13 cellular contexts compared by ENCODE assay signal in the genomic region with DNA sequence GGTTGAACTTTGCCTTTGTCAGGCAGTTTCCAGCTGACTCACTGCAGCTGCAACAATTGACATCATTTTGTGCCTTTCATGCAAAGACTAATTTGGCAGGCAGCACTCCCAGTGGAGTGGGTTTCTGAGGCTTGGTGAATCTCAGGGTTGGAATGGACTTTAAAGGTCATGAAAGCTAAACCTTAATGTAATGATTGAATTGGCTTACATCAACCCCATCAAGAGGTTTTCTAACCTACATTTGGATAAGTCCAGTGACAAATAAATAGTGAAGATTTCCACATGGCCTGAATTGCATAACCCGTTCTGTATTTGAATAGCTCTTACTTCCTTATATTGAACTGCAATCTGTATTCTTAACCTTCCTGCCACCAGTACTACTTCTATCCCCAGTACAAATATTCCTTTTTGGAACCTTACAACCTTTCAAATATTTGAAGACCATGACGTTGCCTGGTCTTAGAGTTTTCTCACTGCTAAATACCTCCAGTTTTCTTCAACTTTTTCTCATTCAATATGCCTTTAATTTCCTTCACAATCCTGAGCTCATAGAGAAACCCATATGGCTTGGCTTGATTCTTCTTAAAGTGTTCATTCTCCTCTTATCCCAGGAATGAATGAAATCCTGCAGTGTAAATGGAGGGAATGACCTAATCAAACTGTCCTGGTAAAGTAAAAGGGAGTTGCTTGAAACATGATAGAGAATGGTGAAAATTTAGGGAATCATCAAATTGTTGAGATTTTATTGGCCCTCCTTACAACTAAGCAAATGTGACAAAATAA.
A peak's percentile ranks its signal among the peaks of the same experiment; 100 is the strongest.
DNase-seq lines count a peak whose midpoint lies in the region; ATAC-seq and TF ChIP-seq lines count a peak whose summit lies in the region.
"Had no signal": no experiment of that assay in that cellular context is flagged by ENCODE, and none has a peak within 500 bp of the region (broad histone marks: within the 10 kb centered on the region; RNA-seq: fewer than 3 reads in every experiment).

No MANE protein-coding gene starts in this region.

- H2BK120ac ChIP-seq in neuronal stem cell (ENCODE audit: low read depth, low read length), result no peak overlapping the region

- H2BK15ac ChIP-seq in neuronal stem cell (ENCODE audit: low read length), result no peak overlapping the region

- no peak overlapping the region for H3K4ac ChIP-seq in neuronal stem cell (ENCODE audit: low read length)

- ATAC-seq in GM21529 (IDR thresholded peaks at IDR 0.05; ENCODE audit: unreplicated experiment) (no peak), HG03196 (IDR thresholded peaks at IDR 0.05; ENCODE audit: unreplicated experiment) (no peak)
- ATAC-seq: effector memory CD8-positive, alpha-beta T cell; stimulated activated effector memory CD8-positive, alpha-beta T cell treated with anti-CD3 and anti-CD28 coated beads, Interleukin-12 subunit alpha, Interleukin-12 subunit beta, amount 100 ng/mL, for 72 hours had no signal

- no peak overlapping the region for H3K9ac ChIP-seq in neuronal stem cell (ENCODE audit: low read depth, low read length, poor library complexity)

- no peaks in the 10 kb centered on the region for H3K79me1 ChIP-seq in neuronal stem cell (ENCODE audit: low read depth, low read length)

- H3K14ac ChIP-seq in neuronal stem cell (ENCODE audit: low read length), result no peak overlapping the region

- no peak for TF ChIP-seq CTCF in fibroblast of pulmonary artery (IDR thresholded peaks at IDR 0.05; ENCODE audit: low read length, missing control alignments)

- H3K4me2 ChIP-seq in neuronal stem cell (ENCODE audit: insufficient read depth, low read length, poor library complexity, severe bottlenecking), result no peak overlapping the region

- no peak overlapping the region for H3K27ac ChIP-seq in neuronal stem cell (replicated peaks; ENCODE audit: low read length)
- H3K27ac ChIP-seq: neutrophil had no signal

- no peak overlapping the region for H3K23ac ChIP-seq in neuronal stem cell (ENCODE audit: low read depth, low read length, poor library complexity)

- peaks cover 1 to 7% of the 10 kb centered on the region in 2 donors for H3K4me1 ChIP-seq in neuronal stem cell (ENCODE audit: control insufficient read depth in 2 of 2, insufficient read depth in 1 of 2, low read depth in 1 of 2, low read length in 2 of 2)

- H2BK5ac ChIP-seq in neuronal stem cell (ENCODE audit: low read length), result no peak overlapping the region

- H3K9me3 ChIP-seq in neuronal stem cell (replicated peaks in 1 of 2; ENCODE audit: control insufficient read depth in 2 of 2, insufficient read depth in 1 of 2, low read depth in 1 of 2, low read length in 2 of 2), result no peaks in the 10 kb centered on the region
- H3K9me3 ChIP-seq: neutrophil had no signal

- no peaks in the 10 kb centered on the region for H3K27me3 ChIP-seq in neuronal stem cell (ENCODE audit: control insufficient read depth in 3 of 3, insufficient read depth in 3 of 3, low read depth in 1 of 3, low read length in 3 of 3)
- H3K27me3 ChIP-seq: neutrophil had no signal

- H2AK5ac ChIP-seq in neuronal stem cell (ENCODE audit: low read depth, low read length), result no peak overlapping the region

- WGBS in neuronal stem cell (ENCODE audit: extremely low coverage in 2 of 2, insufficient read length in 2 of 2, insufficient replicate concordance in 1 of 2), 2 donors, result no CpG with 5 or more reads among the region's 2 CpGs

- H2AFZ ChIP-seq in neuronal stem cell (ENCODE audit: low read length), result peak overlapping the region; percentile 30

- H3K18ac ChIP-seq in neuronal stem cell (ENCODE audit: low read length), result no peak overlapping the region

- H4K91ac ChIP-seq in neuronal stem cell (ENCODE audit: low read depth, low read length, poor library complexity), result no peak overlapping the region

- no peak overlapping the region for H3K4me3 ChIP-seq in fibroblast of pulmonary artery (replicated peaks; ENCODE audit: low read depth, low read length)
- no peak overlapping the region for H3K4me3 ChIP-seq in neuronal stem cell (ENCODE audit: low read length in 2 of 2)

- DNase-seq in COLO829 (ENCODE audit: low spot score) (peak; percentile 6), NCI-H774 (lab: John Stamatoyannopoulos, UW) (peak; percentile 40), fibroblast of pulmonary artery (ENCODE audit: low read depth) (peak; percentile 95), neuronal stem cell (ENCODE audit: low spot score) (peak; percentile 30), NK-92 (lab: John Stamatoyannopoulos, UW; ENCODE audit: unreplicated experiment) (no peak), Ammon's horn (ENCODE audit: low spot score) (no peak)
- DNase-seq: activated CD8-positive, alpha-beta memory T cell treated with anti-CD3 and anti-CD28 coated beads for 24 hours; effector memory CD8-positive, alpha-beta T cell; NCI-H82 had no signal

- H2BK12ac ChIP-seq in neuronal stem cell (ENCODE audit: low read length), result no peak overlapping the region

- no peak overlapping the region for H4K8ac ChIP-seq in neuronal stem cell (ENCODE audit: low read depth, low read length)

- H3K36me3 ChIP-seq in neuronal stem cell (replicated peaks in 1 of 2; ENCODE audit: control insufficient read depth in 2 of 2, insufficient read depth in 2 of 2, low read length in 2 of 2), result no peaks in the 10 kb centered on the region
- H3K36me3 ChIP-seq: neutrophil had no signal

Comparison
In these comparisons a context has a peak if more than half of its experiments do, and no peak if none do; other contexts are left out.
1. DNase-seq: peak in COLO829 (single experiment), NCI-H774 (single experiment), fibroblast of pulmonary artery (single experiment) and neuronal stem cell (single experiment); none in NK-92 (single experiment) and Ammon's horn (single experiment).